Comparison of ENCODE assay signal across 1 cellular context in genomic region chr22:49803667-49804375, GRCh38.
TF ChIP-seq lines count a peak whose summit lies in the region.

No MANE protein-coding gene starts in this region.

TF ChIP-seq in IMR-90, 13 proteins besides CTCF, POLR2A, EP300 and RAD21:
- TF ChIP-seq CEBPB (IDR thresholded peaks at IDR 0.05; ENCODE audit: low read depth, low read length) (no peak), ELK1 (IDR thresholded peaks at IDR 0.05; ENCODE audit: borderline replicate concordance, low read depth, low read length) (no peak), RCOR1 (IDR thresholded peaks at IDR 0.05; ENCODE audit: insufficient replicate concordance, low read length) (no peak), FOS (IDR thresholded peaks at IDR 0.05; ENCODE audit: low read depth, low read length) (no peak), NFE2L2 (IDR thresholded peaks at IDR 0.05; ENCODE audit: low read depth, low read length) (no peak), MAZ (IDR thresholded peaks at IDR 0.05; ENCODE audit: borderline replicate concordance, low read depth, low read length) (no peak)
TF ChIP-seq in IMR-90: peak in this region for 0.
